15 cellular contexts compared by ENCODE assay signal in genomic region chr2:236643480-236643879, GRCh38.
DNase-seq lines count a peak whose midpoint lies in the region; ATAC-seq, FAIRE-seq and TF ChIP-seq lines count a peak whose summit lies in the region.
"Had no signal": no experiment of that assay in that cellular context is flagged by ENCODE, and none has a peak within 500 bp of the region (broad histone marks: within the 10 kb centered on the region; RNA-seq: fewer than 3 reads in every experiment).

No MANE protein-coding gene starts in this region.

- WGBS in gastroesophageal sphincter (ENCODE audit: low coverage in 1 of 2), 2 donors: 88 to 90% methylated on average over 2 to 6 of the region's 8 CpGs

- peak overlapping the region in 3 of 4 donors; percentile 79 to 86 (median 85) for H3K27ac ChIP-seq in gastroesophageal sphincter
- no peak overlapping the region for H3K27ac ChIP-seq in SJCRH30

- H3K4me1 ChIP-seq in gastroesophageal sphincter (peaks cover 0 to 32% (median 5%) of the 10 kb centered on the region in 3 donors), SJCRH30 (no peaks in the 10 kb centered on the region)

- TF ChIP-seq POLR2A in gastroesophageal sphincter (IDR thresholded peaks at IDR 0.05): no peak

- H3K36me3 ChIP-seq in gastroesophageal sphincter (no peaks in the 10 kb centered on the region), SJCRH30 (no peaks in the 10 kb centered on the region)

- DNase-seq in activated CD8-positive, alpha-beta memory T cell treated with anti-CD3 and anti-CD28 coated beads for 24 hours: peak; percentile 37
- no peak for DNase-seq in activated CD8-positive, alpha-beta memory T cell treated with anti-CD3 and anti-CD28 coated beads, Interleukin-2, amount 50 U/mL, for 4 hours
- DNase-seq in sciatic nerve (ENCODE audit: low spot score) (peak; percentile 56), ureter (ENCODE audit: low spot score) (peak; percentile 9), SJCRH30 (no peak), D721Med (ENCODE audit: insufficient read length, low spot score) (no peak), D341Med (ENCODE audit: low spot score) (no peak)
- DNase-seq: activated B cell treated with CpG ODN at 0.5 μM for 24 hours; CD4-positive, alpha-beta memory T cell; NCI-H1436; T-helper 2 cell had no signal

- no peak for FAIRE-seq in D721Med (lab: Jason Lieb, UNC)

- H3K4me3 ChIP-seq in gastroesophageal sphincter: no peak overlapping the region
- no peak overlapping the region for H3K4me3 ChIP-seq in SJCRH30
- H3K4me3 ChIP-seq: dorsolateral prefrontal cortex, GM23338 had no signal

- peaks cover 0 to 19% (median 0%) of the 10 kb centered on the region in 3 donors for H3K9me3 ChIP-seq in gastroesophageal sphincter
- peaks cover 15% of the 10 kb centered on the region for H3K9me3 ChIP-seq in SJCRH30 (replicated peaks)

- intact Hi-C loops in sciatic nerve (cut with DNase I): no loop called here

- H3K27me3 ChIP-seq in gastroesophageal sphincter (no peaks in the 10 kb centered on the region), SJCRH30 (no peaks in the 10 kb centered on the region)

- no peak for TF ChIP-seq EP300 in gastroesophageal sphincter (IDR thresholded peaks at IDR 0.05)

- ATAC-seq in gastroesophageal sphincter (no peak), sciatic nerve (no peak)
- ATAC-seq: stimulated activated memory B cell treated with anti-CD40 and anti-IgM and Interleukin-4, amounts not matched to agents 10 μg/mL and 1 μg/mL and 100 μg/mL, for 72 hours had no signal

- TF ChIP-seq CTCF in gastroesophageal sphincter (IDR thresholded peaks at IDR 0.05) (no peak), D721Med (IDR thresholded peaks at IDR 0.05; ENCODE audit: insufficient read depth, missing control alignments) (no peak)

Comparison
In these comparisons a context has a peak if more than half of its experiments do, and no peak if none do; other contexts are left out.
1. DNase-seq: peak in activated CD8-positive, alpha-beta memory T cell treated with anti-CD3 and anti-CD28 coated beads for 24 hours (single experiment), sciatic nerve (single experiment) and ureter (single experiment); none in activated CD8-positive, alpha-beta memory T cell treated with anti-CD3 and anti-CD28 coated beads, Interleukin-2, amount 50 U/mL, for 4 hours (single experiment), SJCRH30 (0 of 2), D721Med (single experiment) and D341Med (single experiment).